ENCODE assay signal across 2 cellular contexts in genomic region chr1:23424171-23424959, GRCh38.
TF ChIP-seq lines count a peak whose summit lies in the region.

TCEA3 (minus strand) TSS chr1:23424748; CDS start chr1:23424633, 115 bp downstream.

TF ChIP-seq in SK-N-SH, 30 proteins besides CTCF, POLR2A, EP300 and RAD21 (continued from another document):
- no peak for TF ChIP-seq PBX3 (IDR thresholded peaks at IDR 0.05)
- TF ChIP-seq FOXM1 (IDR thresholded peaks at IDR 0.05; ENCODE audit: low read depth): no peak
- no peak for TF ChIP-seq RFX5 (IDR thresholded peaks at IDR 0.05; ENCODE audit: low read length)
- no peak for TF ChIP-seq CHD2 (IDR thresholded peaks at IDR 0.05; ENCODE audit: low read length, partially characterized antibody)
- TF ChIP-seq REST (IDR thresholded peaks at IDR 0.05; ENCODE audit: low read depth, low read length): no peak
- no peak for TF ChIP-seq USF2 (IDR thresholded peaks at IDR 0.05; ENCODE audit: borderline replicate concordance, low read depth, low read length)
- TF ChIP-seq TCF12 (IDR thresholded peaks at IDR 0.05): no peak
- TF ChIP-seq FOXJ3 (CRISPR knock-in tag; IDR thresholded peaks at IDR 0.05): no peak
- TF ChIP-seq TEAD4 (IDR thresholded peaks at IDR 0.05; ENCODE audit: borderline replicate concordance, insufficient read depth): no peak
- TF ChIP-seq USF1 (IDR thresholded peaks at IDR 0.05; ENCODE audit: borderline replicate concordance, low read depth): no peak

TF ChIP-seq in SK-N-SH treated with all-trans-retinoic acid at 6 μM for 48 hours, 23 proteins besides CTCF, POLR2A, EP300 and RAD21 (continued from another document):
- no peak for TF ChIP-seq ISL1 (CRISPR knock-in tag; IDR thresholded peaks at IDR 0.05)
